ENCODE assay signal across 1 cellular context in genomic region chr15:62858343-62858742, GRCh38.
TF ChIP-seq lines count a peak whose summit lies in the region.

No MANE protein-coding gene starts in this region.

TF ChIP-seq in GM23338, 12 proteins besides CTCF, POLR2A, EP300 and RAD21 (continued from another document):
- TF ChIP-seq, protein P1, sequence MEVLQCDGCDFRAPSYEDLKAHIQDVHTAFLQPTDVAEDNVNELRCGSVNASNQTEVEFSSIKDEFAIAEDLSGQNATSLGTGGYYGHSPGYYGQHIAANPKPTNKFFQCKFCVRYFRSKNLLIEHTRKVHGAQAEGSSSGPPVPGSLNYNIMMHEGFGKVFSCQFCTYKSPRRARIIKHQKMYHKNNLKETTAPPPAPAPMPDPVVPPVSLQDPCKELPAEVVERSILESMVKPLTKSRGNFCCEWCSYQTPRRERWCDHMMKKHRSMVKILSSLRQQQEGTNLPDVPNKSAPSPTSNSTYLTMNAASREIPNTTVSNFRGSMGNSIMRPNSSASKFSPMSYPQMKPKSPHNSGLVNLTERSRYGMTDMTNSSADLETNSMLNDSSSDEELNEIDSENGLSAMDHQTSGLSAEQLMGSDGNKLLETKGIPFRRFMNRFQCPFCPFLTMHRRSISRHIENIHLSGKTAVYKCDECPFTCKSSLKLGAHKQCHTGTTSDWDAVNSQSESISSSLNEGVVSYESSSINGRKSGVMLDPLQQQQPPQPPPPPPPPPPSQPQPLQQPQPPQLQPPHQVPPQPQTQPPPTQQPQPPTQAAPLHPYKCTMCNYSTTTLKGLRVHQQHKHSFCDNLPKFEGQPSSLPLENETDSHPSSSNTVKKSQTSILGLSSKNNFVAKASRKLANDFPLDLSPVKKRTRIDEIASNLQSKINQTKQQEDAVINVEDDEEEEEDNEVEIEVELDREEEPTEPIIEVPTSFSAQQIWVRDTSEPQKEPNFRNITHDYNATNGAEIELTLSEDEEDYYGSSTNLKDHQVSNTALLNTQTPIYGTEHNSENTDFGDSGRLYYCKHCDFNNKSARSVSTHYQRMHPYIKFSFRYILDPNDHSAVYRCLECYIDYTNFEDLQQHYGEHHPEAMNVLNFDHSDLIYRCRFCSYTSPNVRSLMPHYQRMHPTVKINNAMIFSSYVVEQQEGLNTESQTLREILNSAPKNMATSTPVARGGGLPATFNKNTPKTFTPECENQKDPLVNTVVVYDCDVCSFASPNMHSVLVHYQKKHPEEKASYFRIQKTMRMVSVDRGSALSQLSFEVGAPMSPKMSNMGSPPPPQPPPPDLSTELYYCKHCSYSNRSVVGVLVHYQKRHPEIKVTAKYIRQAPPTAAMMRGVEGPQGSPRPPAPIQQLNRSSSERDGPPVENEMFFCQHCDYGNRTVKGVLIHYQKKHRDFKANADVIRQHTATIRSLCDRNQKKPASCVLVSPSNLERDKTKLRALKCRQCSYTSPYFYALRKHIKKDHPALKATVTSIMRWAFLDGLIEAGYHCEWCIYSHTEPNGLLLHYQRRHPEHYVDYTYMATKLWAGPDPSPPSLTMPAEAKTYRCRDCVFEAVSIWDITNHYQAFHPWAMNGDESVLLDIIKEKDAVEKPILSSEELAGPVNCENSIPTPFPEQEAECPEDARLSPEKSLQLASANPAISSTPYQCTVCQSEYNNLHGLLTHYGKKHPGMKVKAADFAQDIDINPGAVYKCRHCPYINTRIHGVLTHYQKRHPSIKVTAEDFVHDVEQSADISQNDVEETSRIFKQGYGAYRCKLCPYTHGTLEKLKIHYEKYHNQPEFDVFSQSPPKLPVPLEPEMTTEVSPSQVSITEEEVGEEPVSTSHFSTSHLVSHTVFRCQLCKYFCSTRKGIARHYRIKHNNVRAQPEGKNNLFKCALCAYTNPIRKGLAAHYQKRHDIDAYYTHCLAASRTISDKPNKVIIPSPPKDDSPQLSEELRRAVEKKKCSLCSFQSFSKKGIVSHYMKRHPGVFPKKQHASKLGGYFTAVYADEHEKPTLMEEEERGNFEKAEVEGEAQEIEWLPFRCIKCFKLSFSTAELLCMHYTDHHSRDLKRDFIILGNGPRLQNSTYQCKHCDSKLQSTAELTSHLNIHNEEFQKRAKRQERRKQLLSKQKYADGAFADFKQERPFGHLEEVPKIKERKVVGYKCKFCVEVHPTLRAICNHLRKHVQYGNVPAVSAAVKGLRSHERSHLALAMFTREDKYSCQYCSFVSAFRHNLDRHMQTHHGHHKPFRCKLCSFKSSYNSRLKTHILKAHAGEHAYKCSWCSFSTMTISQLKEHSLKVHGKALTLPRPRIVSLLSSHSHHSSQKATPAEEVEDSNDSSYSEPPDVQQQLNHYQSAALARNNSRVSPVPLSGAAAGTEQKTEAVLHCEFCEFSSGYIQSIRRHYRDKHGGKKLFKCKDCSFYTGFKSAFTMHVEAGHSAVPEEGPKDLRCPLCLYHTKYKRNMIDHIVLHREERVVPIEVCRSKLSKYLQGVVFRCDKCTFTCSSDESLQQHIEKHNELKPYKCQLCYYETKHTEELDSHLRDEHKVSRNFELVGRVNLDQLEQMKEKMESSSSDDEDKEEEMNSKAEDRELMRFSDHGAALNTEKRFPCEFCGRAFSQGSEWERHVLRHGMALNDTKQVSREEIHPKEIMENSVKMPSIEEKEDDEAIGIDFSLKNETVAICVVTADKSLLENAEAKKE (CRISPR knock-in tag; IDR thresholded peaks at IDR 0.05): no peak
- TF ChIP-seq STAT1 (IDR thresholded peaks at IDR 0.05; ENCODE audit: unreplicated experiment): no peak
- TF ChIP-seq ETS1 (IDR thresholded peaks at IDR 0.05): no peak
- no peak for TF ChIP-seq POLR2AphosphoS5 (IDR thresholded peaks at IDR 0.05; ENCODE audit: low read depth)
- TF ChIP-seq JUNB (IDR thresholded peaks at IDR 0.05; ENCODE audit: unreplicated experiment): no peak
